Comparison of ENCODE assay signal across 8 cellular contexts in the genomic region with DNA sequence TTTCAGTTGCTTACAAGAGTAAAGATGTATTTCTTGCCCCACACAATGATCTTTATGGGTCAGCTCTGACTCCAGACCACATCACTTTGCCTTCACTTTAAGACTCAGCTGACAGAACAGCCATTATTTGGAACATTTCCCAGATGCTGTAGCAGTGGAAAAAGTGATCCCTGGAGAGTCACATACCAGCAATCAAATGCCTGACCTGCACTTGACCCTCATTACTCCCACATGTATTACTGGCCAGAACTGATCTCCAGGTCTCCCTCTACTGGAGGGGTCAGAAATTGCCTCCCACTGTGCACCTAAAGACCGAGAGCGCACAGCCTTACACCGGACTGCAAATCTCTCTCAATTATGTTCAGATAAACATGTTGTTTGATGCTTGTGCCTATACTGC.
DNase-seq lines count a peak whose midpoint lies in the region; ATAC-seq and TF ChIP-seq lines count a peak whose summit lies in the region.

No MANE protein-coding gene starts in this region.

- intact Hi-C loops in ascending aorta (cut with DNase I): loop anchor here (5.0 kb wide), 1 partner anchor 42 kb away; no protein-coding TSS in a partner anchor
- intact Hi-C loops in left colon (cut with DNase I, micrococcal nuclease): no loop called here

- H3K9me3 ChIP-seq in ascending aorta: no peaks in the 10 kb centered on the region

- DNase-seq in AG09319 (ENCODE audit: extremely low read depth, low read depth) (peak; percentile 78), HS-5 (ENCODE audit: low read depth) (peak; percentile 68), ascending aorta (ENCODE audit: low spot score in 2 of 2) (peak in 1 of 2 donors; percentile 76), kidney epithelial cell (ENCODE audit: low read depth) (peak; percentile 55), left colon (no peak), NCI-H1436 (lab: John Stamatoyannopoulos, UW) (no peak), NCI-H1930 (lab: John Stamatoyannopoulos, UW) (no peak)

- H3K36me3 ChIP-seq in ascending aorta (no peaks in the 10 kb centered on the region), kidney epithelial cell (ENCODE audit: control insufficient read depth, insufficient read depth, low read length) (no peaks in the 10 kb centered on the region)

- H3K4me1 ChIP-seq in ascending aorta: no peaks in the 10 kb centered on the region

- peak overlapping the region; percentile 15 to 19 for H3K27ac ChIP-seq in ascending aorta

- ATAC-seq in GM18870 (IDR thresholded peaks at IDR 0.05; ENCODE audit: unreplicated experiment) (no peak), left colon (no peak)

- H3K27me3 ChIP-seq in ascending aorta (no peaks in the 10 kb centered on the region), kidney epithelial cell (ENCODE audit: control insufficient read depth, insufficient read depth, low read length) (no peaks in the 10 kb centered on the region)

- peak; percentile 70 for TF ChIP-seq CTCF in AG09319 (IDR thresholded peaks at IDR 0.05; ENCODE audit: low read depth, low read length)
- TF ChIP-seq CTCF in ascending aorta (IDR thresholded peaks at IDR 0.05): peak in 1 of 3 experiments; percentile 42
- TF ChIP-seq CTCF in kidney epithelial cell (IDR thresholded peaks at IDR 0.05; ENCODE audit: insufficient read depth, low read length, poor library complexity, severe bottlenecking): peak; percentile 33

- H3K4me3 ChIP-seq in ascending aorta (no peak overlapping the region), kidney epithelial cell (ENCODE audit: low read depth, low read length) (no peak overlapping the region)

Comparison
In these comparisons a context has a peak if more than half of its experiments do, and no peak if none do; other contexts are left out.
1. DNase-seq: peak in AG09319 (single experiment), HS-5 (single experiment) and kidney epithelial cell (single experiment); none in left colon (0 of 2), NCI-H1436 (single experiment) and NCI-H1930 (0 of 2).